8 cellular contexts compared by ENCODE assay signal in the genomic region with DNA sequence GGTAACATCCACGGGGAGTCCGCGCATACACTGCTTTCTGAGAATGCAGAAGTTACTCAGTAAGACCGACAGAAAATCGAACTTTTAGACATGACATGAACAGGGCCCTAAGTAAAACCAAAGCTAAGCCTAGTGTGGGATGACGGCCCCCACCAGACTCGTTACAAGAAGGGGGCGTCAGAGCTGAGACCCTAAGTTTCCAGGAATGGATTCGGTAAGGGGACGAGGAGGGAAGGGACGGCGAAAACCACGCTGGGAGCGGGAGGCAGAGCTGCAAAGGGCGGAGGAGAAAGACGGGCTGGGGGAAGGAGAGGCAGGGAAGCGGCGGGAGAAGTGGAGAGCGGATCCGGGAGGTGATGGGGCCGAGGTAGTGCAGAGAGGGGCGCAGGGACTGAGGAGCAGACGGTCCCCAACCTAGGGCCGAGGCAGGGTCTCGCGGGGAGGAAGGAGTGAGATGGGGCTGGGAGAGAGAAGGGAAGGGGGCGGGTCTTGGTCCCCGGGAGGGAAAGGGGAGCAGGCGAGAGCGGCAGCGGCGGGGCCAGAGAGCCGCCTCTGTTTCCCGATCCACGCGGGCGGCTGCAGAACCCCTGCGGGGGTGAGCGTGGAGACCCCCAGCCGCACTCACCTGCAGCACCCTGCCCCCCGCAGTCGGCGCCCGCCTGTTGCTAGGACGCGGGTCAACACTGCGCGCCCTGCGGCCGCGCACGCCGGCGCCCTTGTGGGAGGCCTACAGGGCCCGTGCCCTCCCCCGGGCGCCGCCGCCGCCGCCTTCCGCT. TPM values are rescaled to one million over a fixed set of nuclear protein-coding genes. Genes with fewer than 3 reads are reported as not detected.
DNase-seq lines count a peak whose midpoint lies in the region; TF ChIP-seq lines count a peak whose summit lies in the region.

No MANE protein-coding gene starts in this region.

- DNase-seq in NCI-H146 (lab: John Stamatoyannopoulos, UW), result peak; percentile 10
- DNase-seq in NCI-H146 treated with DMSO at 0.1 percent for 48 hours (lab: John Stamatoyannopoulos, UW; ENCODE audit: unreplicated experiment), result no peak
- peak in 1 of 2 donors; percentile 2 for DNase-seq in cardiac fibroblast (ENCODE audit: low read depth in 2 of 2)
- DNase-seq in kidney glomerular epithelial cell (lab: John Stamatoyannopoulos, UW), result peak; percentile 58
- peak; percentile 6 for DNase-seq in stimulated activated CD4-positive, alpha-beta T cell treated with anti-CD3 and anti-CD28 coated beads, Interleukin-1b, Interleukin-23, amount 100 ng/mL, for 48 hours
- no peak for DNase-seq in PC-9
- no peak for DNase-seq in epidermal melanocyte (ENCODE audit: insufficient read length, low spot score)

- no peak for TF ChIP-seq CTCF in OCI-LY3 (IDR thresholded peaks at IDR 0.05; ENCODE audit: low read depth, low read length)
- TF ChIP-seq CTCF in cardiac fibroblast (IDR thresholded peaks at IDR 0.05; ENCODE audit: low read depth, low read length), result no peak
- TF ChIP-seq CTCF in PC-9 (conservative IDR thresholded peaks at IDR 0.05), result no peak

- H3K36me3 ChIP-seq in OCI-LY3 (replicated peaks; ENCODE audit: low read depth, low read length) (no peaks in the 10 kb centered on the region), PC-9 (ENCODE audit: low read depth) (no peaks in the 10 kb centered on the region)

- BruUV-seq in PC-9 (replicated peaks; lab: Mats Ljungman, UMichigan), result no TSS peak

- H3K4me3 ChIP-seq in OCI-LY3 (ENCODE audit: low read length), result peak overlapping the region; percentile 81
- peak overlapping the region; percentile 34 to 49 for H3K4me3 ChIP-seq in cardiac fibroblast (replicated peaks in 1 of 2; ENCODE audit: low read depth in 2 of 2, low read length in 2 of 2)
- no peak overlapping the region for H3K4me3 ChIP-seq in PC-9

- H3K9me2 ChIP-seq in PC-9 (ENCODE audit: insufficient read depth), result no peaks in the 10 kb centered on the region

- H3K4me1 ChIP-seq in OCI-LY3 (ENCODE audit: low read length) (no peaks in the 10 kb centered on the region), PC-9 (replicated peaks; ENCODE audit: insufficient read depth) (no peaks in the 10 kb centered on the region)

- H3K9me3 ChIP-seq in OCI-LY3 (ENCODE audit: insufficient read depth, low read length) (no peaks in the 10 kb centered on the region), PC-9 (ENCODE audit: insufficient read depth, low read depth) (no peaks in the 10 kb centered on the region)

- intact Hi-C loops in PC-9 (cut with micrococcal nuclease; ENCODE audit: unreplicated experiment), result no loop called here

- H3K27ac ChIP-seq in OCI-LY3 (ENCODE audit: low read length), result no peak overlapping the region
- H3K27ac ChIP-seq in PC-9, result no peak overlapping the region

- H4K20me1 ChIP-seq in OCI-LY3 (ENCODE audit: insufficient read depth, low read length) (no peaks in the 10 kb centered on the region), PC-9 (ENCODE audit: insufficient read depth) (no peaks in the 10 kb centered on the region)

- no peaks in the 10 kb centered on the region for H3F3A ChIP-seq in PC-9 (ENCODE audit: insufficient read depth, low read depth)

- H3K27me3 ChIP-seq in OCI-LY3 (ENCODE audit: low read depth, low read length) (peaks cover 2% of the 10 kb centered on the region; the same call in 1 of the 2 replicates), PC-9 (ENCODE audit: insufficient read depth, low read depth) (no peaks in the 10 kb centered on the region)

- H3K9ac ChIP-seq in OCI-LY3 (ENCODE audit: low read length), result peak overlapping the region; percentile 56

- H3K4me2 ChIP-seq in OCI-LY3 (ENCODE audit: low read length) (peak overlapping the region; percentile 77), PC-9 (no peak overlapping the region)

- H2AFZ ChIP-seq in OCI-LY3 (ENCODE audit: low read depth, low read length) (peak overlapping the region; percentile 60; the same call in 1 of the 2 replicates), PC-9 (no peak overlapping the region)

- H3K79me2 ChIP-seq in OCI-LY3 (ENCODE audit: low read length), result no peaks in the 10 kb centered on the region
- no peaks in the 10 kb centered on the region for H3K79me2 ChIP-seq in PC-9 (ENCODE audit: low read depth)

- CTCF ChIA-PET in PC-9 (lab: Charles Lee), result no interaction called here

- POLR2A ChIA-PET in PC-9 (lab: Charles Lee; ENCODE audit: unreplicated experiment), result no interaction called here

RNA-seq across cellular contexts. Expression of gene ODAD2, which starts 0.5 kb away (rescaled TPM):
- not detected in 2 replicates for total RNA-seq in PC-9 (2021)

Comparison
In these comparisons a context has a peak if more than half of its experiments do, and no peak if none do; other contexts are left out.
1. DNase-seq: peak in NCI-H146 (single experiment), kidney glomerular epithelial cell (single experiment) and stimulated activated CD4-positive, alpha-beta T cell treated with anti-CD3 and anti-CD28 coated beads, Interleukin-1b, Interleukin-23, amount 100 ng/mL, for 48 hours (single experiment); none in NCI-H146 treated with DMSO at 0.1 percent for 48 hours (single experiment), PC-9 (0 of 2) and epidermal melanocyte (single experiment).